Comparison of ENCODE assay signal across 20 cellular contexts in genomic region chr9:72925126-72925810, GRCh38. TPM values are rescaled to one million over a fixed set of nuclear protein-coding genes. Genes with fewer than 3 reads are reported as not detected.
DNase-seq lines count a peak whose midpoint lies in the region; ATAC-seq and TF ChIP-seq lines count a peak whose summit lies in the region.
"Had no signal": no experiment of that assay in that cellular context is flagged by ENCODE, and none has a peak within 500 bp of the region (broad histone marks: within the 10 kb centered on the region; RNA-seq: fewer than 3 reads in every experiment).

No MANE protein-coding gene starts in this region.

- H3K4ac ChIP-seq in H9 (ENCODE audit: low read depth, low read length), result no peak overlapping the region

- no peak overlapping the region for H3K56ac ChIP-seq in H9 (ENCODE audit: insufficient read length, low read depth, low read length)

- H3K4me1 ChIP-seq in GM23338 (ENCODE audit: insufficient read depth) (no peaks in the 10 kb centered on the region), H9 (ENCODE audit: insufficient read depth, low read length) (no peaks in the 10 kb centered on the region)
- H3K4me1 ChIP-seq: gastrocnemius medialis had no signal

- H2BK12ac ChIP-seq in H9 (ENCODE audit: insufficient read length, low read depth, low read length), result no peak overlapping the region

- no peak overlapping the region for H2AK5ac ChIP-seq in H9 (ENCODE audit: insufficient read length, low read length)

- no peak overlapping the region for H3K4me2 ChIP-seq in GM23338
- no peak overlapping the region for H3K4me2 ChIP-seq in H9 (ENCODE audit: insufficient read depth, insufficient read length, low read length)

- no peaks in the 10 kb centered on the region for H4K20me1 ChIP-seq in GM23338 (replicated peaks; ENCODE audit: insufficient read depth)
- H4K20me1 ChIP-seq in H9 (ENCODE audit: control insufficient read depth, insufficient read depth, insufficient read length), result no peaks in the 10 kb centered on the region

- no peak overlapping the region for H2BK20ac ChIP-seq in H9 (ENCODE audit: low read depth, low read length, poor library complexity, severe bottlenecking)

- H3K9ac ChIP-seq in H9 (ENCODE audit: extremely low read depth, insufficient read length, low read length), result no peak overlapping the region
- H3K9ac ChIP-seq: GM23248 had no signal

- H3T11ph ChIP-seq in H9 (ENCODE audit: low read length), result no peak overlapping the region

- TF ChIP-seq CTCF in GM23338 (conservative IDR thresholded peaks at IDR 0.05; ENCODE audit: low read depth in 2 of 2) (no peak), H9 (conservative IDR thresholded peaks at IDR 0.05) (no peak)

- H3K27ac Mint-ChIP-seq in GM23338, result no peak overlapping the region
- H3K27ac Mint-ChIP-seq in T-helper 17 cell, result no peak overlapping the region
- H3K27ac Mint-ChIP-seq in H9, result peak overlapping the region in 1 of 3 experiments; percentile 52; a peak in 1 of 7 replicates
- H3K27ac Mint-ChIP-seq: activated naive CD8-positive, alpha-beta T cell treated with anti-CD3 and anti-CD28 coated beads, Interleukin-2, amount 50 U/mL, for 24 hours; CD4-positive, CD25-positive, alpha-beta regulatory T cell; dendritic cell treated with granulocyte-macrophage colony-stimulating factor and Interleukin-4, amounts not matched to agents 40 ng/mL and 50 ng/mL, for 4 days had no signal

- H3K9me3 ChIP-seq in T-helper 17 cell (ENCODE audit: control insufficient read depth, low read length, poor library complexity, severe bottlenecking), result no peaks in the 10 kb centered on the region
- no peaks in the 10 kb centered on the region for H3K9me3 ChIP-seq in H9 (ENCODE audit: control insufficient read depth, low read depth, low read length)
- H3K9me3 ChIP-seq: gastrocnemius medialis, sigmoid colon had no signal

- WGBS in H9 (ENCODE audit: extremely low coverage, insufficient read length, low lambda C conversion rate), result no CpG with 5 or more reads among the region's 6 CpGs

- no peak overlapping the region for H2BK5ac ChIP-seq in H9 (ENCODE audit: insufficient read length, low read length)

- H3K14ac ChIP-seq in H9 (ENCODE audit: insufficient read depth, low read length), result no peak overlapping the region

- peak overlapping the region; percentile 50; the same call in 1 of the 2 replicates for H2AFZ ChIP-seq in GM23338
- no peak overlapping the region for H2AFZ ChIP-seq in H9 (ENCODE audit: low read length)
- H2AFZ ChIP-seq: GM23248 had no signal

- no peaks in the 10 kb centered on the region for H3K36me3 Mint-ChIP-seq in GM23338 (ENCODE audit: low read depth)
- no peaks in the 10 kb centered on the region for H3K36me3 Mint-ChIP-seq in T-helper 17 cell (ENCODE audit: low read depth)
- no peaks in the 10 kb centered on the region for H3K36me3 Mint-ChIP-seq in H9 (ENCODE audit: insufficient read depth in 1 of 3, low read depth in 3 of 3)
- H3K36me3 Mint-ChIP-seq: CD4-positive, CD25-positive, alpha-beta regulatory T cell had no signal

- no peak overlapping the region for H3K23ac ChIP-seq in H9 (ENCODE audit: insufficient read length, low read depth, low read length)

- H2BK120ac ChIP-seq in H9 (ENCODE audit: low read depth, low read length, poor library complexity, severe bottlenecking), result no peak overlapping the region

- no peak overlapping the region for H4K8ac ChIP-seq in H9 (replicated peaks; ENCODE audit: insufficient read length, low read depth, low read length)

- no peak for DNase-seq in GM23338 (ENCODE audit: low spot score)
- DNase-seq in SIG-M5 (lab: John Stamatoyannopoulos, UW), result peak; percentile 63
- peak; percentile 77 for DNase-seq in pulmonary artery endothelial cell (ENCODE audit: low read depth, low spot score)
- DNase-seq in T-helper 17 cell, result no peak
- DNase-seq in AG08396 (ENCODE audit: low spot score), result no peak
- DNase-seq in H9, result no peak
- DNase-seq in retina, result no peak
- DNase-seq: activated CD4-positive, alpha-beta T cell treated with anti-CD3 and anti-CD28 coated beads for 1 hour; activated naive CD8-positive, alpha-beta T cell treated with anti-CD3 and anti-CD28 coated beads, Interleukin-2, amount 50 U/mL, for 24 hours; activated T-cell treated with anti-CD3 and anti-CD28 coated beads, Interleukin-2, amount 50 U/mL, for 1 hour; CD4-positive, CD25-positive, alpha-beta regulatory T cell; gastrocnemius medialis; GM23248; NCI-H2081; NCI-H774; sigmoid colon; stimulated activated naive CD4-positive, alpha-beta T cell treated with Interleukin-2 at 50 U/mL for 16 hours had no signal

- no peak overlapping the region for H3K18ac ChIP-seq in H9 (ENCODE audit: insufficient read length, low read depth, low read length)

- H3K4me1 Mint-ChIP-seq in GM23338 (no peaks in the 10 kb centered on the region; the same call in 2 of the 3 replicates), T-helper 17 cell (no peaks in the 10 kb centered on the region), H9 (0 out of 4 replicates have a peak, but pooled peaks cover 0 to 3% of the 10 kb centered on the region in 2 experiments)
- H3K4me1 Mint-ChIP-seq: activated naive CD8-positive, alpha-beta T cell treated with anti-CD3 and anti-CD28 coated beads, Interleukin-2, amount 50 U/mL, for 24 hours; CD4-positive, CD25-positive, alpha-beta regulatory T cell had no signal

- H3K9me3 Mint-ChIP-seq in GM23338, result no peaks in the 10 kb centered on the region
- no peaks in the 10 kb centered on the region for H3K9me3 Mint-ChIP-seq in H9
- H3K9me3 Mint-ChIP-seq: activated naive CD8-positive, alpha-beta T cell treated with anti-CD3 and anti-CD28 coated beads, Interleukin-2, amount 50 U/mL, for 24 hours; dendritic cell treated with granulocyte-macrophage colony-stimulating factor and Interleukin-4, amounts not matched to agents 40 ng/mL and 50 ng/mL, for 4 days had no signal

- no peaks in the 10 kb centered on the region for H3K36me3 ChIP-seq in GM23338 (ENCODE audit: insufficient read depth)
- H3K36me3 ChIP-seq: gastrocnemius medialis had no signal

- H3K79me2 ChIP-seq in GM23338 (replicated peaks; ENCODE audit: insufficient read depth) (no peaks in the 10 kb centered on the region), H9 (ENCODE audit: insufficient read depth, low read length) (no peaks in the 10 kb centered on the region)

- H3K23me2 ChIP-seq in H9 (ENCODE audit: insufficient read length, low read depth, low read length, poor library complexity, severe bottlenecking), result no peaks in the 10 kb centered on the region

- H2BK15ac ChIP-seq in H9 (ENCODE audit: low read depth, low read length), result no peak overlapping the region

- H4K91ac ChIP-seq in H9 (ENCODE audit: insufficient read length, low read depth, low read length), result no peak overlapping the region

- H3F3A ChIP-seq in GM23338 (replicated peaks; ENCODE audit: low read depth), result no peaks in the 10 kb centered on the region

- H3K4me3 Mint-ChIP-seq in GM23338 (no peak overlapping the region), T-helper 17 cell (no peak overlapping the region), H9 (no peak overlapping the region)
- H3K4me3 Mint-ChIP-seq: activated naive CD8-positive, alpha-beta T cell treated with anti-CD3 and anti-CD28 coated beads, Interleukin-2, amount 50 U/mL, for 24 hours; CD4-positive, CD25-positive, alpha-beta regulatory T cell; dendritic cell treated with granulocyte-macrophage colony-stimulating factor and Interleukin-4, amounts not matched to agents 40 ng/mL and 50 ng/mL, for 4 days had no signal

- H3K79me1 ChIP-seq in H9 (ENCODE audit: insufficient read depth, low read depth, low read length, poor library complexity, severe bottlenecking), result no peaks in the 10 kb centered on the region

- no peak overlapping the region for H4K5ac ChIP-seq in H9 (ENCODE audit: insufficient read length, low read depth, low read length)

- no peak for ATAC-seq in GM23338
- ATAC-seq in esophagus mucosa, result peak; percentile 80
- ATAC-seq in T-helper 17 cell, result no peak
- ATAC-seq: activated naive CD8-positive, alpha-beta T cell treated with anti-CD3 and anti-CD28 coated beads, Interleukin-2, amount 50 U/mL, for 24 hours; gastrocnemius medialis had no signal

- H3K4me3 ChIP-seq in GM23338, result no peak overlapping the region
- H3K4me3 ChIP-seq: gastrocnemius medialis, GM23248, sigmoid colon had no signal

- H3K27me3 Mint-ChIP-seq in GM23338 (ENCODE audit: insufficient read depth, low read depth, poor library complexity) (no peaks in the 10 kb centered on the region), T-helper 17 cell (peaks cover 9% of the 10 kb centered on the region), H9 (ENCODE audit: low read depth) (no peaks in the 10 kb centered on the region)
- H3K27me3 Mint-ChIP-seq: activated naive CD8-positive, alpha-beta T cell treated with anti-CD3 and anti-CD28 coated beads, Interleukin-2, amount 50 U/mL, for 24 hours; CD4-positive, CD25-positive, alpha-beta regulatory T cell; dendritic cell treated with granulocyte-macrophage colony-stimulating factor and Interleukin-4, amounts not matched to agents 40 ng/mL and 50 ng/mL, for 4 days had no signal

- no peaks in the 10 kb centered on the region for H3K27me3 ChIP-seq in GM23338 (ENCODE audit: insufficient read depth)
- H3K27me3 ChIP-seq in H9 (ENCODE audit: insufficient read depth, low read length), result no peaks in the 10 kb centered on the region
- H3K27me3 ChIP-seq: gastrocnemius medialis, sigmoid colon had no signal

- no peak overlapping the region; the same call in 1 of the 2 replicates for H3K27ac ChIP-seq in GM23338 (ENCODE audit: low read depth)
- no peak overlapping the region for H3K27ac ChIP-seq in H9 (ENCODE audit: insufficient read length, low read depth, low read length)
- H3K27ac ChIP-seq: gastrocnemius medialis, GM23248 had no signal

- H3K9me2 ChIP-seq in GM23338 (ENCODE audit: insufficient read depth), result no peaks in the 10 kb centered on the region

TF ChIP-seq in GM23338, 12 proteins besides CTCF, POLR2A, EP300 and RAD21 (continues in another document):
- TF ChIP-seq EZH2phosphoT487 (IDR thresholded peaks at IDR 0.05; ENCODE audit: unreplicated experiment) (no peak), POLR2AphosphoS5 (IDR thresholded peaks at IDR 0.05; ENCODE audit: low read depth) (no peak), ETS1 (IDR thresholded peaks at IDR 0.05) (no peak), EZH2 (IDR thresholded peaks at IDR 0.05; ENCODE audit: low read depth, unreplicated experiment) (no peak)

RNA-seq across cellular contexts. Expression of gene ALDH1A1, which starts 27.6 kb away (rescaled TPM):
- total RNA-seq in GM23338 (2014; rRNA removed; shearing (Covaris generic)), result 2.7 and 3.4 TPM in 2 replicates
- polyA plus RNA-seq in GM23338 (2016; fragmentation: Nextera tagmentation; extraction: Ambion mirVana), result 2.1 and 2.8 TPM in 2 replicates
- total RNA-seq in esophagus mucosa (3.3 TPM), pulmonary artery endothelial cell (130 and 699 TPM in 2 replicates), T-helper 17 cell (under 1 TPM; 0.16 to 0.82 TPM), H9 (2021) (0.68 and 1.1 TPM in 2 replicates)
- total RNA-seq: G401, GM23248 had no signal
- polyA plus RNA-seq: GM23248 had no signal

Comparison
In these comparisons a context has a peak if more than half of its experiments do, and no peak if none do; other contexts are left out.
1. DNase-seq: peak in SIG-M5 (single experiment) and pulmonary artery endothelial cell (single experiment); none in GM23338 (single experiment), T-helper 17 cell (0 of 3), AG08396 (single experiment), H9 (single experiment) and retina (single experiment).
2. RNA of gene ALDH1A1, which starts 27.6 kb away (total RNA-seq): 130 to 699 TPM in pulmonary artery endothelial cell; 2.7 to 3.4 TPM in GM23338, 3.3 TPM in esophagus mucosa (single experiment), 0.68 to 1.1 TPM in H9 and 0.16 to 0.82 TPM in T-helper 17 cell; every median in the first group is over 10 times any median in the second.